ENCODE assay signal across 8 cellular contexts in genomic region chr7:103296901-103297836, GRCh38. TPM values are rescaled to one million over a fixed set of nuclear protein-coding genes. Genes with fewer than 3 reads are reported as not detected.
A peak's percentile ranks its signal among the peaks of the same experiment; 100 is the strongest.
DNase-seq lines count a peak whose midpoint lies in the region; ATAC-seq and TF ChIP-seq lines count a peak whose summit lies in the region.

Gene PMPCB (plus strand): TSS chr7:103297435. CDS start chr7:103297460, 25 bp downstream.

- TF ChIP-seq CTCF in colonic mucosa (IDR thresholded peaks at IDR 0.05) = peak; percentile 93

- intact Hi-C loops in colonic mucosa (cut with DNase I) = loop anchor here (5.0 kb wide), 1 partner anchor 110 kb away; no protein-coding TSS in a partner anchor

- peak; percentile 91 for ATAC-seq in HG03460 (IDR thresholded peaks at IDR 0.05; ENCODE audit: unreplicated experiment)

- peaks cover 0 to 43% (median 11%) of the 10 kb centered on the region in 11 experiments; a peak in 9 of 22 replicates for H4K20me1 ChIP-seq in BLaER1 treated with 17β-estradiol and CSF1 and Interleukin-3, amounts not matched to agents 10 nM and 100 nM

- H3K4me1 ChIP-seq in BLaER1 treated with 17β-estradiol and CSF1 and Interleukin-3, amounts not matched to agents 10 nM and 100 nM = peaks cover 13 to 36% (median 23%) of the 10 kb centered on the region in 10 experiments
- peaks cover 5% of the 10 kb centered on the region for H3K4me1 ChIP-seq in colonic mucosa

- no peaks in the 10 kb centered on the region for H3K9me3 ChIP-seq in BLaER1 treated with 17β-estradiol and CSF1 and Interleukin-3, amounts not matched to agents 10 nM and 100 nM (replicated peaks in 1 of 11)
- H3K9me3 ChIP-seq in colonic mucosa = no peaks in the 10 kb centered on the region

- DNase-seq in GM19240 (ENCODE audit: insufficient read length, low spot score) = peak; percentile 91
- peak; percentile 50 for DNase-seq in NCI-H524 treated with DMSO at 0.1 percent for 48 hours (lab: John Stamatoyannopoulos, UW)
- peak; percentile 98 for DNase-seq in activated CD4-positive, alpha-beta T cell treated with anti-CD3 and anti-CD28 coated beads for 48 hours
- DNase-seq in colonic mucosa = peak; percentile 97
- peak; percentile 95 to 96 for DNase-seq in stimulated activated CD4-positive, alpha-beta T cell treated with anti-CD3 and anti-CD28 coated beads, Interleukin-1b, Interleukin-23, amount 100 ng/mL, for 4 hours (ENCODE audit: low read depth in 2 of 2)

- peak within 1 kb of the TSS; percentile 79 to 97 (median 87) for H3K4me2 ChIP-seq in BLaER1 treated with 17β-estradiol and CSF1 and Interleukin-3, amounts not matched to agents 10 nM and 100 nM

- H3K27ac ChIP-seq in BLaER1 treated with 17β-estradiol and CSF1 and Interleukin-3, amounts not matched to agents 10 nM and 100 nM = peak within 1 kb of the TSS; percentile 80 to 93 (median 89)
- H3K27ac ChIP-seq in colonic mucosa (peak within 1 kb of the TSS; percentile 62), layer of hippocampus (ENCODE audit: low read depth, low read length) (peak within 1 kb of the TSS; percentile 66)

- H3K4me3 ChIP-seq in BLaER1 treated with 17β-estradiol and CSF1 and Interleukin-3, amounts not matched to agents 10 nM and 100 nM = peak within 1 kb of the TSS; percentile 78 to 97 (median 86)
- H3K4me3 ChIP-seq in colonic mucosa = peak within 1 kb of the TSS; percentile 85

- peak within 1 kb of the TSS; percentile 85 to 96 (median 91) for H3K9ac ChIP-seq in BLaER1 treated with 17β-estradiol and CSF1 and Interleukin-3, amounts not matched to agents 10 nM and 100 nM
- H3K9ac ChIP-seq in colonic mucosa (ENCODE audit: low read depth in 2 of 2, low read length in 2 of 2) = peak within 1 kb of the TSS; percentile 41 to 92

- H3K27me3 ChIP-seq in BLaER1 treated with 17β-estradiol and CSF1 and Interleukin-3, amounts not matched to agents 10 nM and 100 nM = no peaks in the 10 kb centered on the region
- no peaks in the 10 kb centered on the region for H3K27me3 ChIP-seq in colonic mucosa
- H3K27me3 ChIP-seq in layer of hippocampus (ENCODE audit: control insufficient read depth, insufficient read depth, low read length) = no peaks in the 10 kb centered on the region

- peaks cover 31 to 39% (median 35%) of the 10 kb centered on the region in 11 experiments for H3K36me3 ChIP-seq in BLaER1 treated with 17β-estradiol and CSF1 and Interleukin-3, amounts not matched to agents 10 nM and 100 nM
- H3K36me3 ChIP-seq in colonic mucosa = peaks cover 8% of the 10 kb centered on the region

RNA-seq across cellular contexts. Expression of gene PMPCB, which starts in this region (rescaled TPM):
- total RNA-seq in colonic mucosa = 10 to 100 TPM; 56.4 to 80.5 TPM

Comparison
In these comparisons a context has a peak if more than half of its experiments do, and no peak if none do; other contexts are left out.
1. Peak in every context shown above with its lines: DNase-seq, ATAC-seq, H3K4me3 ChIP-seq and H3K27ac ChIP-seq.